Comparison of ENCODE assay signal across 8 cellular contexts in genomic region chr12:122366685-122367475, GRCh38. TPM values are rescaled to one million over a fixed set of nuclear protein-coding genes. Genes with fewer than 3 reads are reported as not detected.
DNase-seq lines count a peak whose midpoint lies in the region; ATAC-seq, FAIRE-seq and TF ChIP-seq lines count a peak whose summit lies in the region.

No MANE protein-coding gene starts in this region.

- no peaks in the 10 kb centered on the region for H3K9me3 ChIP-seq in left ventricle myocardium inferior (replicated peaks)
- H3K9me3 ChIP-seq in small intestine (ENCODE audit: control insufficient read depth, low read depth), result no peaks in the 10 kb centered on the region

- no peak for FAIRE-seq in small intestine (lab: Jason Lieb, UNC)

- no peaks in the 10 kb centered on the region for H3K27me3 ChIP-seq in left ventricle myocardium inferior (ENCODE audit: low read depth)
- H3K27me3 ChIP-seq in small intestine (ENCODE audit: control insufficient read depth in 2 of 2, insufficient read depth in 2 of 2, low read length in 2 of 2), result no peaks in the 10 kb centered on the region

- no peaks in the 10 kb centered on the region for H3K27me3 Mint-ChIP-seq in activated naive CD4-positive, alpha-beta T cell treated with anti-CD3 and anti-CD28 coated beads, Interleukin-2, amount 10 ng/mL, durations not matched to agents 7 days and 5 days
- H3K27me3 Mint-ChIP-seq in activated T-helper 17 cell treated with anti-CD3 and anti-CD28 coated beads, Interleukin-2, amount 50 U/mL, for 72 hours, result no peaks in the 10 kb centered on the region

- peak; percentile 91 for ATAC-seq in activated T-helper 17 cell treated with anti-CD3 and anti-CD28 coated beads, Interleukin-2, amount 50 U/mL, for 72 hours (replicated peaks)
- ATAC-seq in HG02642 (IDR thresholded peaks at IDR 0.05; ENCODE audit: poor library complexity, unreplicated experiment), result no peak

- H3K4me1 Mint-ChIP-seq in activated naive CD4-positive, alpha-beta T cell treated with anti-CD3 and anti-CD28 coated beads, Interleukin-2, amount 10 ng/mL, durations not matched to agents 7 days and 5 days, result peaks cover 10% of the 10 kb centered on the region
- peaks cover 16% of the 10 kb centered on the region for H3K4me1 Mint-ChIP-seq in activated T-helper 17 cell treated with anti-CD3 and anti-CD28 coated beads, Interleukin-2, amount 50 U/mL, for 72 hours

- peak overlapping the region; percentile 62 for H3K27ac Mint-ChIP-seq in activated naive CD4-positive, alpha-beta T cell treated with anti-CD3 and anti-CD28 coated beads, Interleukin-2, amount 10 ng/mL, durations not matched to agents 7 days and 5 days
- peak overlapping the region; percentile 51 for H3K27ac Mint-ChIP-seq in activated T-helper 17 cell treated with anti-CD3 and anti-CD28 coated beads, Interleukin-2, amount 50 U/mL, for 72 hours

- intact Hi-C loops in left ventricle myocardium inferior (cut with micrococcal nuclease), result no loop called here

- H3K36me3 ChIP-seq in left ventricle myocardium inferior (peaks cover 13% of the 10 kb centered on the region), small intestine (ENCODE audit: control insufficient read depth in 2 of 2, insufficient read depth in 2 of 2, low read length in 2 of 2) (peaks cover 0 to 2% of the 10 kb centered on the region in 2 donors)

- no peak overlapping the region for H3K4me3 ChIP-seq in left ventricle myocardium inferior
- H3K4me3 ChIP-seq in skeletal muscle cell (ENCODE audit: low read depth, low read length), result no peak overlapping the region
- no peak overlapping the region for H3K4me3 ChIP-seq in small intestine (ENCODE audit: low read depth in 1 of 2, low read length in 2 of 2)

- peak overlapping the region; percentile 55 for H3K27ac ChIP-seq in left ventricle myocardium inferior (replicated peaks)
- H3K27ac ChIP-seq in small intestine (ENCODE audit: low read depth in 1 of 2, low read length in 1 of 2), result peak overlapping the region in 1 of 2 donors; percentile 58

- no peaks in the 10 kb centered on the region for H3K9me3 Mint-ChIP-seq in activated naive CD4-positive, alpha-beta T cell treated with anti-CD3 and anti-CD28 coated beads, Interleukin-2, amount 10 ng/mL, durations not matched to agents 7 days and 5 days
- no peaks in the 10 kb centered on the region for H3K9me3 Mint-ChIP-seq in activated T-helper 17 cell treated with anti-CD3 and anti-CD28 coated beads, Interleukin-2, amount 50 U/mL, for 72 hours

- H3K4me1 ChIP-seq in left ventricle myocardium inferior (peaks cover 40% of the 10 kb centered on the region), small intestine (ENCODE audit: control insufficient read depth in 2 of 2, insufficient read depth in 1 of 2, low read depth in 1 of 2, low read length in 1 of 2) (peaks cover 0 to 7% of the 10 kb centered on the region in 2 donors)

- no peak overlapping the region for H3K4me3 Mint-ChIP-seq in activated naive CD4-positive, alpha-beta T cell treated with anti-CD3 and anti-CD28 coated beads, Interleukin-2, amount 10 ng/mL, durations not matched to agents 7 days and 5 days
- peak overlapping the region; percentile 29 for H3K4me3 Mint-ChIP-seq in activated T-helper 17 cell treated with anti-CD3 and anti-CD28 coated beads, Interleukin-2, amount 50 U/mL, for 72 hours

- WGBS in small intestine, 3 donors, result 61 to 90% (median 66%) methylated on average over 3 of the region's 3 CpGs

- TF ChIP-seq CTCF in left ventricle myocardium inferior (IDR thresholded peaks at IDR 0.05; ENCODE audit: borderline replicate concordance), result no peak

- no peak for DNase-seq in activated naive CD4-positive, alpha-beta T cell treated with anti-CD3 and anti-CD28 coated beads, Interleukin-2, amount 10 ng/mL, durations not matched to agents 7 days and 5 days
- DNase-seq in activated naive CD4-positive, alpha-beta T cell treated with Interleukin-2 at 50 U/mL for 16 hours, result no peak
- DNase-seq in left ventricle myocardium inferior, result no peak
- peak; percentile 88 for DNase-seq in skeletal muscle cell (ENCODE audit: low read depth)
- no peak for DNase-seq in NCI-H82 treated with DMSO at 0.1 percent for 48 hours (lab: John Stamatoyannopoulos, UW; ENCODE audit: unreplicated experiment)
- no peak for DNase-seq in small intestine

- peaks cover 20% of the 10 kb centered on the region for H3K36me3 Mint-ChIP-seq in activated naive CD4-positive, alpha-beta T cell treated with anti-CD3 and anti-CD28 coated beads, Interleukin-2, amount 10 ng/mL, durations not matched to agents 7 days and 5 days
- H3K36me3 Mint-ChIP-seq in activated T-helper 17 cell treated with anti-CD3 and anti-CD28 coated beads, Interleukin-2, amount 50 U/mL, for 72 hours (ENCODE audit: low read depth), result peaks cover 77% of the 10 kb centered on the region

- CTCF ChIA-PET in activated naive CD4-positive, alpha-beta T cell treated with anti-CD3 and anti-CD28 coated beads, Interleukin-2, amount 10 ng/mL, durations not matched to agents 7 days and 5 days (lab: Charles Lee), result interaction anchor here (2.1 kb wide), 1 partner anchor 11 kb away, joined by 9 read pairs; no protein-coding TSS in a partner anchor

RNA-seq across cellular contexts. Expression of gene CLIP1, which starts 55.6 kb away (rescaled TPM):
- total RNA-seq in activated T-helper 17 cell treated with anti-CD3 and anti-CD28 coated beads, Interleukin-2, amount 50 U/mL, for 72 hours, result 10 to 100 TPM; 61.0 to 86.1 TPM
- total RNA-seq in left ventricle myocardium inferior, result 102 TPM
- polyA plus RNA-seq in small intestine, result 10 to 100 TPM; 16.1 to 22.7 (median 16.8) TPM
